8 cellular contexts compared by ENCODE assay signal in genomic region chr14:103562385-103563088, GRCh38. TPM values are rescaled to one million over a fixed set of nuclear protein-coding genes. Genes with fewer than 3 reads are reported as not detected.
DNase-seq lines count a peak whose midpoint lies in the region; ATAC-seq and TF ChIP-seq lines count a peak whose summit lies in the region.

BAG5 (minus strand) TSS chr14:103562657; CDS start chr14:103561164, 1,493 bp downstream.
COA8 (plus strand) TSS chr14:103562960; CDS start chr14:103563002, 42 bp downstream.

- H3K27ac ChIP-seq in Karpas-422 (ENCODE audit: low read length) (peak within 1 kb of the TSS; percentile 72), neural cell (ENCODE audit: low read length) (peak within 1 kb of the TSS; percentile 92)

- peak; percentile 78 for DNase-seq in EH (ENCODE audit: low read depth)
- peak; percentile 97 for DNase-seq in Karpas-422
- peak; percentile 56 to 89 for DNase-seq in SHP77 (lab: John Stamatoyannopoulos, UW)
- peak; percentile 95 for DNase-seq in activated effector memory CD4-positive, alpha-beta T cell treated with anti-CD3 and anti-CD28 coated beads, Interleukin-2, amount 50 U/mL, for 16 hours
- DNase-seq in fibroblast of the conjunctiva (ENCODE audit: low read depth), result peak; percentile 42
- peak; percentile 88 to 90 for DNase-seq in stimulated activated naive CD8-positive, alpha-beta T cell treated with anti-CD3 and anti-CD28 coated beads, Interleukin-15, amount 100 ng/mL, for 72 hours

- peak within 1 kb of the TSS; percentile 91 for H3K9ac ChIP-seq in Karpas-422 (ENCODE audit: low read length)
- peak within 1 kb of the TSS; percentile 94 for H3K9ac ChIP-seq in neural cell (ENCODE audit: low read length)

- no peak for TF ChIP-seq CTCF in neural cell (IDR thresholded peaks at IDR 0.05; ENCODE audit: poor library complexity, severe bottlenecking)

- H3K4me3 ChIP-seq in Karpas-422 (ENCODE audit: low read length) (peak within 1 kb of the TSS; percentile 94), neural cell (ENCODE audit: low read length) (peak within 1 kb of the TSS; percentile 100)

- peak within 1 kb of the TSS; percentile 96 to 98 for H3K4me3 Mint-ChIP-seq in stimulated activated naive CD8-positive, alpha-beta T cell treated with anti-CD3 and anti-CD28 coated beads, Interleukin-15, amount 100 ng/mL, for 72 hours

- no peaks in the 10 kb centered on the region for H3K27me3 ChIP-seq in Karpas-422 (ENCODE audit: low read length)
- no peaks in the 10 kb centered on the region for H3K27me3 ChIP-seq in neural cell (ENCODE audit: insufficient read depth, low read depth, low read length)

- ATAC-seq in GM21786 (IDR thresholded peaks at IDR 0.05; ENCODE audit: unreplicated experiment), result peak; percentile 74
- ATAC-seq in stimulated activated naive CD8-positive, alpha-beta T cell treated with anti-CD3 and anti-CD28 coated beads, Interleukin-15, amount 100 ng/mL, for 72 hours, result peak; percentile 89

- H3K9me2 ChIP-seq in Karpas-422 (replicated peaks; ENCODE audit: insufficient read depth, low read length) (no peaks in the 10 kb centered on the region), neural cell (ENCODE audit: insufficient read depth, low read length) (no peaks in the 10 kb centered on the region)

- H3K4me1 Mint-ChIP-seq in stimulated activated naive CD8-positive, alpha-beta T cell treated with anti-CD3 and anti-CD28 coated beads, Interleukin-15, amount 100 ng/mL, for 72 hours, result peaks cover 67% of the 10 kb centered on the region

- no peaks in the 10 kb centered on the region for H3K9me3 Mint-ChIP-seq in stimulated activated naive CD8-positive, alpha-beta T cell treated with anti-CD3 and anti-CD28 coated beads, Interleukin-15, amount 100 ng/mL, for 72 hours

- no peaks in the 10 kb centered on the region for H3F3A ChIP-seq in neural cell (ENCODE audit: insufficient read depth, low read length, poor library complexity, severe bottlenecking)

- H3K4me2 ChIP-seq in Karpas-422 (ENCODE audit: low read depth, low read length, poor library complexity, severe bottlenecking) (peak within 1 kb of the TSS; percentile 75), neural cell (ENCODE audit: low read length) (peak within 1 kb of the TSS; percentile 98)

- H3K79me2 ChIP-seq in Karpas-422 (ENCODE audit: low read length) (peaks cover 96% of the 10 kb centered on the region), neural cell (replicated peaks; ENCODE audit: insufficient read depth, low read length) (peaks cover 86% of the 10 kb centered on the region)

- no peaks in the 10 kb centered on the region for H3K9me3 ChIP-seq in Karpas-422 (ENCODE audit: low read length)
- no peaks in the 10 kb centered on the region for H3K9me3 ChIP-seq in neural cell (ENCODE audit: low read length)

- peaks cover 46% of the 10 kb centered on the region for H4K20me1 ChIP-seq in Karpas-422 (ENCODE audit: insufficient read depth, low read depth, low read length)
- no peaks in the 10 kb centered on the region for H4K20me1 ChIP-seq in neural cell (ENCODE audit: insufficient read depth)

- TF ChIP-seq RAD21 in neural cell (conservative IDR thresholded peaks at IDR 0.05), result no peak

- H3K4me1 ChIP-seq in Karpas-422 (ENCODE audit: low read length), result peaks cover 51% of the 10 kb centered on the region

- H2AFZ ChIP-seq in Karpas-422 (ENCODE audit: low read length), result peak within 1 kb of the TSS; percentile 62; the same call in 1 of the 2 replicates
- peak within 1 kb of the TSS; percentile 60 for H2AFZ ChIP-seq in neural cell (ENCODE audit: low read depth, low read length)

- H3K27ac Mint-ChIP-seq in stimulated activated naive CD8-positive, alpha-beta T cell treated with anti-CD3 and anti-CD28 coated beads, Interleukin-15, amount 100 ng/mL, for 72 hours, result peak within 1 kb of the TSS; percentile 94 to 96

- no peaks in the 10 kb centered on the region for H3K27me3 Mint-ChIP-seq in stimulated activated naive CD8-positive, alpha-beta T cell treated with anti-CD3 and anti-CD28 coated beads, Interleukin-15, amount 100 ng/mL, for 72 hours

- peaks cover 31% of the 10 kb centered on the region; the same call in 1 of the 2 replicates for H3K36me3 ChIP-seq in Karpas-422 (ENCODE audit: insufficient read depth, low read length)
- peaks cover 6% of the 10 kb centered on the region for H3K36me3 ChIP-seq in neural cell (ENCODE audit: insufficient read depth, low read length)

- TF ChIP-seq EP300 in neural cell (conservative IDR thresholded peaks at IDR 0.05; ENCODE audit: poor library complexity, severe bottlenecking), result peak; percentile 77

TF ChIP-seq in neural cell, 6 proteins besides CTCF, POLR2A, EP300 and RAD21:
- TF ChIP-seq TAF1 (IDR thresholded peaks at IDR 0.05; ENCODE audit: low read depth) (peak; percentile 82), EZH2 (IDR thresholded peaks at IDR 0.05; ENCODE audit: borderline replicate concordance, insufficient read depth, low read length, poor library complexity, severe bottlenecking) (no peak), MXI1 (conservative IDR thresholded peaks at IDR 0.05; ENCODE audit: poor library complexity, severe bottlenecking) (peak; percentile 89), POLR2AphosphoS5 (IDR thresholded peaks at IDR 0.05) (peak; percentile 81), SMC3 (conservative IDR thresholded peaks at IDR 0.05; ENCODE audit: poor library complexity) (peak; percentile 42), REST (IDR thresholded peaks at IDR 0.05; ENCODE audit: borderline replicate concordance) (peak; percentile 11)

RNA-seq across cellular contexts. Expression of gene BAG5, which starts in this region (rescaled TPM):
- total RNA-seq in Karpas-422 (2014; rRNA removed; shearing (Covaris generic); ENCODE audit: low replicate concordance), result 23.1 and 32.6 TPM in 2 replicates
- polyA plus RNA-seq in neural cell, result 25.5 and 27.2 TPM in 2 replicates
- 53.6 and 58.3 TPM in 2 replicates for polyA minus RNA-seq in neural cell

RNA-seq across cellular contexts. Expression of gene COA8, which starts in this region (rescaled TPM):
- 62.9 and 63.5 TPM in 2 replicates for total RNA-seq in Karpas-422 (2014; rRNA removed; shearing (Covaris generic); ENCODE audit: low replicate concordance)
- polyA plus RNA-seq in neural cell, result 86.5 and 169 TPM in 2 replicates
- 36.3 and 39.6 TPM in 2 replicates for polyA minus RNA-seq in neural cell

Comparison
In these comparisons a context has a peak if more than half of its experiments do, and no peak if none do; other contexts are left out.
1. Peak in every context shown above with its lines: DNase-seq, ATAC-seq, H3K4me3 ChIP-seq and H3K27ac ChIP-seq.
2. DNase-seq: peak in every context shown above with its lines; median percentile 97 in Karpas-422; 95 in activated effector memory CD4-positive, alpha-beta T cell treated with anti-CD3 and anti-CD28 coated beads, Interleukin-2, amount 50 U/mL, for 16 hours; 89 in stimulated activated naive CD8-positive, alpha-beta T cell treated with anti-CD3 and anti-CD28 coated beads, Interleukin-15, amount 100 ng/mL, for 72 hours; 78 in EH; 72 in SHP77; 42 in fibroblast of the conjunctiva.